Comparison of ENCODE assay signal across 2 cellular contexts in the genomic region with DNA sequence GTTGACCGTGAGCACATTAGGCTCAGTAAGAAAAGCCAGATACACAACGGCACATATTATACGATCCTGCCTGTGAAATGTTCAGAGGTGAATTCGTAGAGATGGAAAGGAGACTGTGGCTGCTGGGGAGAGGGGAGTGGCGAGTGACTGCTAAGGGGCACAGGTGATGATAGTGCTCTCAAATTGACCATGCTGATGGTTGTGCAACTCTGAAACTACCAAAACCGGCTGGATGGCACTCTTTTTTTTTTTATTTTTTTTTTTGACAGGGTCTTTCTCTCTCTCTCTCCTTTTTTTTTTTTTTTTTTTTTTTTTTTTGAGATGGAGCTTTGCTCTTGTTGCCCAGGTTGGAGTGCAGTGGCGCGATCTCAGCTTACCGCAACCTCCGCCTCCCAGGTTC.
TF ChIP-seq lines count a peak whose summit lies in the region.

No MANE protein-coding gene starts in this region.

TF ChIP-seq in HEK293, 187 proteins besides CTCF, POLR2A, EP300 and RAD21 (continued from another document):
- no peak for TF ChIP-seq ZSCAN23 (tag by site-specific recombination; IDR thresholded peaks at IDR 0.05)
- no peak for TF ChIP-seq ZNF548 (tag by site-specific recombination; IDR thresholded peaks at IDR 0.05)
- TF ChIP-seq, protein P1, sequence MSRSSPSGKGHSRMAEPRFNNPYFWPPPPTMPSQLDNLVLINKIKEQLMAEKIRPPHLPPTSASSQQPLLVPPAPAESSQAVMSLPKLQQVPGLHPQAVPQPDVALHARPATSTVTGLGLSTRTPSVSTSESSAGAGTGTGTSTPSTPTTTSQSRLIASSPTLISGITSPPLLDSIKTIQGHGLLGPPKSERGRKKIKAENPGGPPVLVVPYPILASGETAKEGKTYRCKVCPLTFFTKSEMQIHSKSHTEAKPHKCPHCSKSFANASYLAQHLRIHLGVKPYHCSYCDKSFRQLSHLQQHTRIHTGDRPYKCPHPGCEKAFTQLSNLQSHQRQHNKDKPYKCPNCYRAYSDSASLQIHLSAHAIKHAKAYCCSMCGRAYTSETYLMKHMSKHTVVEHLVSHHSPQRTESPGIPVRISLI (tag by site-specific recombination; IDR thresholded peaks at IDR 0.05): peak; percentile 79

TF ChIP-seq in K562, 482 proteins besides CTCF, POLR2A, EP300 and RAD21 (continued from another document):
- TF ChIP-seq ZNF384 (IDR thresholded peaks at IDR 0.05; ENCODE audit: low read depth, low read length): 0 out of 2 replicates have a peak, but pooled peaks have one; percentile 5
